ENCODE assay signal across 8 cellular contexts in the genomic region with DNA sequence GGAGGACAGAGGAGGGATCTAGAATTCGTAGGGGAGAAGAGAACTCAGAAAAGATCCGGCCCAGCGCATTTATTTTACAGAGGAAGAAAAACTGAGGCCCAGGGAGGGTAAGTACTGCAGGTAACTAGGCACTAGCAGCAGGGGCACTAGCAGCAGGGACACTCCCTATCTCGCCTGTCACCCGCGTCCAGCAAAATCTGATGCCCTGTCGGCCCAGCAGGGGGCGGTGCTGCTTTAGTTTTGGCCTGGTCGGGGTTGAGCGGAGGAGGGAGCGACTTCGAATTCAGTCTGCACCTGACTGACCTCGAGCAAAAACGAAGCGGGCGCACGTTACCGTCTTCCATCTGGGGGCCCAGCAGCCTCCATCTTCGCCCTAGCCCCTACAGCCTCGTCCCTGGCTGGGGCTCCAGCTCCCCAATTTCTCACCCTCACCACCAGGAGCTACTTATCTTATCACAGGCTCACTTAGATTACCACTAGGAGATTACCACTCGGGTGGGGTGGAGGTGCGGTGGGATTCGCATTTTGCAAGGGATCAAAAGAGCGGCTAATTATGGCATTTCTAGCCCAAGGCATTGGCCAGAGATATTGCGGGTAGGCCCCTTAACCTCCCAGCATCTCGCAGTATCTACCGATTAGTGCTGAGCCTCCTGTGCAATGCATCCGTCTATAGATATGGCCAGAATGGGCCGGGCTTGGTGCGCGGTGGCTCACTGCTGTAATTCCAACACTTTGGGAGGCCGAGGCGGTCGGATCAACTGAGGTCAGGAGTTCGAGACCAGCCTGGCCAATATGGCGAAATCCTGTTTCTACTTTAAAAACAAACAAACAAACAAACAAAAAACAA. TPM values are rescaled to one million over a fixed set of nuclear protein-coding genes. Genes with fewer than 3 reads are reported as not detected.
DNase-seq lines count a peak whose midpoint lies in the region; ATAC-seq lines count a peak whose summit lies in the region.

No MANE protein-coding gene starts in this region.

- peak overlapping the region; percentile 18 for H3K27ac Mint-ChIP-seq in activated CD4-positive, alpha-beta T cell treated with anti-CD3 and anti-CD28 coated beads, Interleukin-2, amount 10 ng/mL, durations not matched to agents 24 days and 14 days

- H3K36me3 Mint-ChIP-seq in activated CD4-positive, alpha-beta T cell treated with anti-CD3 and anti-CD28 coated beads, Interleukin-2, amount 10 ng/mL, durations not matched to agents 24 days and 14 days (ENCODE audit: low read depth) = no peaks in the 10 kb centered on the region

- DNase-seq in Ammon's horn (ENCODE audit: low spot score) (peak; percentile 86), NCI-H524 (lab: John Stamatoyannopoulos, UW) (peak; percentile 88 to 92), dedifferentiated amniotic fluid mesenchymal stem cell (ENCODE audit: extremely low spot score) (peak; percentile 49), left lobe of liver (ENCODE audit: low spot score) (peak; percentile 88)
- DNase-seq in activated CD4-positive, alpha-beta T cell treated with anti-CD3 and anti-CD28 coated beads, Interleukin-2, amount 10 ng/mL, durations not matched to agents 24 days and 14 days = peak; percentile 97
- peak; percentile 93 for DNase-seq in stimulated activated CD4-positive, alpha-beta T cell treated with anti-CD3 and anti-CD28 coated beads, Interleukin-1b, Interleukin-23, amount 100 ng/mL, for 48 hours

- no peaks in the 10 kb centered on the region for H3K9me3 Mint-ChIP-seq in activated CD4-positive, alpha-beta T cell treated with anti-CD3 and anti-CD28 coated beads, Interleukin-2, amount 10 ng/mL, durations not matched to agents 24 days and 14 days

- H3K27me3 Mint-ChIP-seq in activated CD4-positive, alpha-beta T cell treated with anti-CD3 and anti-CD28 coated beads, Interleukin-2, amount 10 ng/mL, durations not matched to agents 24 days and 14 days = peaks cover 62% of the 10 kb centered on the region

- ATAC-seq in GM19324 (IDR thresholded peaks at IDR 0.05; ENCODE audit: low FRiP score, unreplicated experiment) (peak; percentile 91), HG03460 (IDR thresholded peaks at IDR 0.05; ENCODE audit: unreplicated experiment) (peak; percentile 96), left lobe of liver (peak; percentile 98)

- intact Hi-C loops in activated CD4-positive, alpha-beta T cell treated with anti-CD3 and anti-CD28 coated beads, Interleukin-2, amount 10 ng/mL, durations not matched to agents 24 days and 14 days (cut with micrococcal nuclease) = no loop called here

- H3K4me3 Mint-ChIP-seq in activated CD4-positive, alpha-beta T cell treated with anti-CD3 and anti-CD28 coated beads, Interleukin-2, amount 10 ng/mL, durations not matched to agents 24 days and 14 days = peak overlapping the region; percentile 87

- peaks cover 24% of the 10 kb centered on the region for H3K4me1 Mint-ChIP-seq in activated CD4-positive, alpha-beta T cell treated with anti-CD3 and anti-CD28 coated beads, Interleukin-2, amount 10 ng/mL, durations not matched to agents 24 days and 14 days

RNA-seq across cellular contexts. Expression of a gene that starts 17.8 kb away (rescaled TPM):
- 1.1 and 1.3 TPM in 2 replicates for total RNA-seq in activated CD4-positive, alpha-beta T cell treated with anti-CD3 and anti-CD28 coated beads, Interleukin-2, amount 10 ng/mL, durations not matched to agents 24 days and 14 days
- total RNA-seq in left lobe of liver = 0.81 TPM

RNA-seq across cellular contexts. Expression of a gene that starts 53.1 kb away (rescaled TPM):
- 0.50 TPM in 1 of 2 replicates, not detected in the other for total RNA-seq in activated CD4-positive, alpha-beta T cell treated with anti-CD3 and anti-CD28 coated beads, Interleukin-2, amount 10 ng/mL, durations not matched to agents 24 days and 14 days
- total RNA-seq in left lobe of liver = 0.45 TPM

Comparison
In these comparisons a context has a peak if more than half of its experiments do, and no peak if none do; other contexts are left out.
1. Peak in every context shown above with its lines: DNase-seq and ATAC-seq.